In the genomic region with DNA sequence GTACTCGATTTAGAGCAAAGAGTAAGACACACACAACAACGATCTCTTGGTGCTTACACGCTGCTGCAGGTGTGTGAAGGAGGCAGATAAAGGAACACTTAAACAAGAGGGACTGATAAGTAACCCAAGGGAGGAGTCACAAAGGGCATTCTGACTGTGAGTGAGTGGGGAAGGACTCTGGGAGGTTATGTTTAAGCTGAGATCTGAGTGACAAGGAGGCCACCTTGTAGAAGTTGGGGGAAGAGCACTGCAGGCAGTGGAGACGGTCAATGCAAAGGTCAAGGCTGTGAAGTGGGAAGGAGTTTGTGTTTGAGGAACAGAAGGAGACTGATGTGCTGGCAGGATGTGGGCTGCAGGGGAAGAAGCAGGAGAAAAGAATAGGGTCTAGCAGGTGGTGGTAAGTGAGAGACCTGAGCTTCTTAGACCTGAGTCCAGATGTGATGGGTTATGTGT, we compare ENCODE assay signal across 12 cellular contexts.
A peak's percentile ranks its signal among the peaks of the same experiment; 100 is the strongest.
DNase-seq lines count a peak whose midpoint lies in the region; ATAC-seq and TF ChIP-seq lines count a peak whose summit lies in the region.
"Had no signal": no experiment of that assay in that cellular context is flagged by ENCODE, and none has a peak within 500 bp of the region (broad histone marks: within the 10 kb centered on the region; RNA-seq: fewer than 3 reads in every experiment).

No MANE protein-coding gene starts in this region.

- intact Hi-C loops in activated CD4-positive, alpha-beta T cell treated with anti-CD3 and anti-CD28 coated beads, Interleukin-2, amount 10 ng/mL, durations not matched to agents 24 days and 14 days (cut with micrococcal nuclease): no loop called here
- intact Hi-C loops in OCI-LY7 (cut with micrococcal nuclease; ENCODE audit: unreplicated experiment): loop anchor here (1.0 to 5.0 kb wide), 5 partner anchors 22 to 476 kb away; partner anchors contain the start of gene LPP
- intact Hi-C loops in lower lobe of right lung (cut with DNase I): no loop called here

- no peaks in the 10 kb centered on the region for H3K9me2 ChIP-seq in OCI-LY7 (ENCODE audit: insufficient read depth, low read length)

- H3K4me1 Mint-ChIP-seq in activated CD4-positive, alpha-beta T cell treated with anti-CD3 and anti-CD28 coated beads, Interleukin-2, amount 10 ng/mL, durations not matched to agents 24 days and 14 days: peaks cover 31% of the 10 kb centered on the region

- peaks cover 5% of the 10 kb centered on the region; the same call in 1 of the 2 replicates for H3K79me2 ChIP-seq in OCI-LY7 (ENCODE audit: insufficient read depth, low read depth, low read length)

- no peaks in the 10 kb centered on the region for H3K9me3 Mint-ChIP-seq in activated CD4-positive, alpha-beta T cell treated with anti-CD3 and anti-CD28 coated beads, Interleukin-2, amount 10 ng/mL, durations not matched to agents 24 days and 14 days
- H3K9me3 Mint-ChIP-seq: central memory CD8-positive, alpha-beta T cell; natural killer cell had no signal

- TF ChIP-seq CTCF in OCI-LY7 (conservative IDR thresholded peaks at IDR 0.05; ENCODE audit: low read length) (peak; percentile 56), lower lobe of right lung (IDR thresholded peaks at IDR 0.05) (no peak), thoracic aorta (IDR thresholded peaks at IDR 0.05) (no peak), GM10266 (IDR thresholded peaks at IDR 0.05; ENCODE audit: control insufficient read depth, insufficient read depth, low read depth, missing control alignments) (no peak)

- H3K27ac ChIP-seq in OCI-LY7 (ENCODE audit: low read depth, low read length, poor library complexity, severe bottlenecking) (peak overlapping the region; percentile 98), lower lobe of right lung (no peak overlapping the region), thoracic aorta (peak overlapping the region; percentile 98)

- peak; percentile 43 to 70 for ATAC-seq in lower lobe of right lung
- no peak for ATAC-seq in thoracic aorta (ENCODE audit: insufficient number of reproducible peaks, low FRiP score, low read depth)
- ATAC-seq in GM18867 (IDR thresholded peaks at IDR 0.05; ENCODE audit: unreplicated experiment): no peak

- peak overlapping the region; percentile 12; the same call in 1 of the 2 replicates for H2AFZ ChIP-seq in OCI-LY7 (ENCODE audit: low read length)

- CTCF ChIA-PET in OCI-LY7 (lab: Charles Lee; ENCODE audit: unreplicated experiment): interaction anchor here (0.6 to 1.2 kb wide), 4 partner anchors 15 to 476 kb away, joined by 3 read pairs; no protein-coding TSS in a partner anchor

- POLR2A ChIA-PET in OCI-LY7 (lab: Charles Lee): interaction anchor here (0.7 to 2.7 kb wide), 25 partner anchors 9 to 473 kb away, joined by 3 to 14 read pairs (median 3); no protein-coding TSS in a partner anchor

- DNase-seq in activated CD4-positive, alpha-beta T cell treated with anti-CD3 and anti-CD28 coated beads, Interleukin-2, amount 10 ng/mL, durations not matched to agents 24 days and 14 days: no peak
- no peak for DNase-seq in activated CD4-positive, alpha-beta T cell treated with anti-CD3 and anti-CD28 coated beads for 48 hours
- DNase-seq in OCI-LY7 (ENCODE audit: low spot score): peak; percentile 85
- no peak for DNase-seq in lower lobe of right lung
- no peak for DNase-seq in thoracic aorta (ENCODE audit: low spot score)
- DNase-seq in amniotic stem cell (lab: John Stamatoyannopoulos, UW): no peak
- DNase-seq in GM10266 (ENCODE audit: extremely low spot score): no peak
- DNase-seq: DMS53, natural killer cell, NCI-H345 had no signal

- H3K36me3 ChIP-seq in OCI-LY7 (ENCODE audit: insufficient read depth, low read length) (no peaks in the 10 kb centered on the region; the same call in 1 of the 2 replicates), lower lobe of right lung (no peaks in the 10 kb centered on the region), thoracic aorta (no peaks in the 10 kb centered on the region)

- H3K4me3 ChIP-seq in OCI-LY7 (ENCODE audit: low read depth, low read length, poor library complexity, severe bottlenecking): peak overlapping the region; percentile 42
- H3K4me3 ChIP-seq in lower lobe of right lung: no peak overlapping the region
- peak overlapping the region; percentile 71 for H3K4me3 ChIP-seq in thoracic aorta

- H3K4me3 Mint-ChIP-seq in activated CD4-positive, alpha-beta T cell treated with anti-CD3 and anti-CD28 coated beads, Interleukin-2, amount 10 ng/mL, durations not matched to agents 24 days and 14 days: peak overlapping the region; percentile 0
- H3K4me3 Mint-ChIP-seq: central memory CD8-positive, alpha-beta T cell; natural killer cell had no signal

- no peaks in the 10 kb centered on the region for H3K27me3 ChIP-seq in lower lobe of right lung (ENCODE audit: low read depth)
- H3K27me3 ChIP-seq in thoracic aorta (replicated peaks; ENCODE audit: insufficient read depth): no peaks in the 10 kb centered on the region

- peak overlapping the region; percentile 31 for H3K27ac Mint-ChIP-seq in activated CD4-positive, alpha-beta T cell treated with anti-CD3 and anti-CD28 coated beads, Interleukin-2, amount 10 ng/mL, durations not matched to agents 24 days and 14 days

- H3K27me3 Mint-ChIP-seq in activated CD4-positive, alpha-beta T cell treated with anti-CD3 and anti-CD28 coated beads, Interleukin-2, amount 10 ng/mL, durations not matched to agents 24 days and 14 days: no peaks in the 10 kb centered on the region
- H3K27me3 Mint-ChIP-seq: central memory CD8-positive, alpha-beta T cell had no signal

- peaks cover 21% of the 10 kb centered on the region for H3K36me3 Mint-ChIP-seq in activated CD4-positive, alpha-beta T cell treated with anti-CD3 and anti-CD28 coated beads, Interleukin-2, amount 10 ng/mL, durations not matched to agents 24 days and 14 days (ENCODE audit: low read depth)
- H3K36me3 Mint-ChIP-seq: natural killer cell had no signal

- H3K4me1 ChIP-seq in OCI-LY7 (ENCODE audit: insufficient read depth, low read length, poor library complexity, severe bottlenecking): peaks cover 78% of the 10 kb centered on the region
- H3K4me1 ChIP-seq in lower lobe of right lung: peaks cover 49% of the 10 kb centered on the region
- H3K4me1 ChIP-seq in thoracic aorta (ENCODE audit: control insufficient read depth in 1 of 2, low read depth in 2 of 2): peaks cover 33 to 76% of the 10 kb centered on the region in 2 donors

- H4K20me1 ChIP-seq in OCI-LY7 (ENCODE audit: insufficient read depth, low read length): no peaks in the 10 kb centered on the region

- no peaks in the 10 kb centered on the region for H3K9me3 ChIP-seq in OCI-LY7 (ENCODE audit: low read length)
- H3K9me3 ChIP-seq in lower lobe of right lung: no peaks in the 10 kb centered on the region
- H3K9me3 ChIP-seq in thoracic aorta: no peaks in the 10 kb centered on the region

- BruUV-seq in OCI-LY7 (replicated peaks; lab: Mats Ljungman, UMichigan): no TSS peak

- H3K4me2 ChIP-seq in OCI-LY7 (ENCODE audit: low read length): peak overlapping the region; percentile 80

Comparison
In these comparisons a context has a peak if more than half of its experiments do, and no peak if none do; other contexts are left out.
1. ATAC-seq: peak in lower lobe of right lung (2 of 2); none in thoracic aorta (single experiment) and GM18867 (single experiment).